ENCODE assay signal across 8 cellular contexts in genomic region chr2:95403204-95403721, GRCh38. TPM values are rescaled to one million over a fixed set of nuclear protein-coding genes. Genes with fewer than 3 reads are reported as not detected.
DNase-seq lines count a peak whose midpoint lies in the region; ATAC-seq, FAIRE-seq and TF ChIP-seq lines count a peak whose summit lies in the region.
"Not testable (repeated sequence)": the region's sequence is repeated elsewhere in the genome, so short reads cannot be mapped to it uniquely, and the experiment has no call there.

No MANE protein-coding gene starts in this region.

- not testable (repeated sequence) for H3K27me3 Mint-ChIP-seq in activated naive CD4-positive, alpha-beta T cell treated with anti-CD3 and anti-CD28 coated beads, Interleukin-2, amount 50 U/mL, for 24 hours

- intact Hi-C loops in mucosa of descending colon (cut with DNase I, micrococcal nuclease): not testable (repeated sequence)

- peak overlapping the region; percentile 97 for H3K4me3 Mint-ChIP-seq in activated naive CD4-positive, alpha-beta T cell treated with anti-CD3 and anti-CD28 coated beads, Interleukin-2, amount 50 U/mL, for 24 hours

- H3K9me3 Mint-ChIP-seq in activated naive CD4-positive, alpha-beta T cell treated with anti-CD3 and anti-CD28 coated beads, Interleukin-2, amount 50 U/mL, for 24 hours: not testable (repeated sequence)

- peaks cover 14% of the 10 kb centered on the region for H3K4me1 ChIP-seq in mucosa of descending colon (ENCODE audit: low read depth)

- not testable (repeated sequence) for FAIRE-seq in D721Med (lab: Jason Lieb, UNC)

- peak overlapping the region; percentile 62 for H3K27ac Mint-ChIP-seq in activated naive CD4-positive, alpha-beta T cell treated with anti-CD3 and anti-CD28 coated beads, Interleukin-2, amount 50 U/mL, for 24 hours

- TF ChIP-seq CTCF in D721Med (IDR thresholded peaks at IDR 0.05; ENCODE audit: insufficient read depth, missing control alignments) (peak; percentile 24), fibroblast of mammary gland (conservative IDR thresholded peaks at IDR 0.05; ENCODE audit: control insufficient read depth, insufficient read depth, low read depth, low read length) (peak; percentile 39)
- not testable (repeated sequence) for TF ChIP-seq CTCF in mucosa of descending colon (IDR thresholded peaks at IDR 0.05)

- H3K4me1 Mint-ChIP-seq in activated naive CD4-positive, alpha-beta T cell treated with anti-CD3 and anti-CD28 coated beads, Interleukin-2, amount 50 U/mL, for 24 hours: peaks cover 23% of the 10 kb centered on the region

- in situ Hi-C loops in KBM-7 (cut with MboI; ENCODE audit: low pct_unique_long_range_greater_than_20kb, low sequenced_read_pairs): not testable (repeated sequence)

- H3K9me3 ChIP-seq in mucosa of descending colon: not testable (repeated sequence)

- not testable (repeated sequence) for H3K36me3 ChIP-seq in mucosa of descending colon (ENCODE audit: low read depth)

- ATAC-seq in GM21717 (IDR thresholded peaks at IDR 0.05; ENCODE audit: unreplicated experiment) (peak; percentile 22), mucosa of descending colon (peak; percentile 63)

- not testable (repeated sequence) for DNase-seq in D721Med (ENCODE audit: insufficient read length, low spot score)
- DNase-seq in KBM-7 (peak; percentile 63), SHP77 treated with DMSO at 0.1 percent for 48 hours (lab: John Stamatoyannopoulos, UW) (peak; percentile 3), fibroblast of mammary gland (ENCODE audit: low read depth) (peak; percentile 44), mucosa of descending colon (peak in 2 of 3 donors; percentile 48 to 63)
- peak; percentile 10 for DNase-seq in stimulated activated naive CD4-positive, alpha-beta T cell treated with Interleukin-2 at 50 U/mL for 16 hours (lab: John Stamatoyannopoulos, UW)

- not testable (repeated sequence) for H3K36me3 Mint-ChIP-seq in activated naive CD4-positive, alpha-beta T cell treated with anti-CD3 and anti-CD28 coated beads, Interleukin-2, amount 50 U/mL, for 24 hours

- H3K4me3 ChIP-seq in fibroblast of mammary gland (ENCODE audit: control insufficient read depth, low read depth, low read length) (peak overlapping the region; percentile 90), mucosa of descending colon (peak overlapping the region; percentile 30)

RNA-seq across cellular contexts. Expression of gene FAHD2A, which starts 0.8 kb away (rescaled TPM):
- total RNA-seq in mucosa of descending colon: 10 to 100 TPM; 30.3 to 37.6 (median 34.3) TPM
